Comparison of ENCODE assay signal across 16 cellular contexts in the genomic region with DNA sequence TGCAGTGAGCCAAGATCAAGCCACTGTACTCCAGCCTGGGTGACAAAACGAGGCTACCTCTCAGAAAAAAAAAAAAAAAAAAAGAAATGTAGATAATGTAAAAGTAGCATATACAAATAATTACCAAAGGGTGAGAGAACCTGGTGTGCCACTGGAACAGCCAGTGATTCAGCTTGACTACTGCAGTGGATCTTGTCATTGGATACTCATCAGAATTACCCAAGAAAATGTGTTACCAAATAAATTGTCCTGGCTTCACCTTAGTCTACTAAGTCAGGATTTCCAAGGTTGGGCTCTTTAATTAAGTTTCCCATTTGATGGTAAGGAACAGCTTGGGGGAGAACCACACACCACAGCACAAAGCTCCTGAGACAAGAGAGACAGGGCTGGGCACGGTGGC. TPM values are rescaled to one million over a fixed set of nuclear protein-coding genes. Genes with fewer than 3 reads are reported as not detected.
A peak's percentile ranks its signal among the peaks of the same experiment; 100 is the strongest.
DNase-seq lines count a peak whose midpoint lies in the region; FAIRE-seq and TF ChIP-seq lines count a peak whose summit lies in the region.
"Had no signal": no experiment of that assay in that cellular context is flagged by ENCODE, and none has a peak within 500 bp of the region (broad histone marks: within the 10 kb centered on the region; RNA-seq: fewer than 3 reads in every experiment).

No MANE protein-coding gene starts in this region.

- CTCF ChIA-PET in MCF 10A (lab: Yijun Ruan, JAX) = interaction anchor here (0.6 to 2.2 kb wide), 4 partner anchors 11 to 240 kb away, joined by 3 to 6 read pairs (median 4); partner anchors contain the start of gene TCTA
- CTCF ChIA-PET in activated CD4-positive, alpha-beta memory T cell treated with anti-CD3 and anti-CD28 coated beads for 36 hours (lab: Charles Lee) = interaction anchor here (0.7 to 2.1 kb wide), 3 partner anchors 11 to 148 kb away, joined by 3 to 10 read pairs (median 9); partner anchors contain the start of gene USP4

- DNase-seq in MCF 10A (ENCODE audit: unreplicated experiment) (no peak), breast epithelium (ENCODE audit: low spot score in 2 of 2) (no peak), glutamatergic neuron (no peak), type B pancreatic cell (ENCODE audit: extremely low spot score, unreplicated experiment) (no peak), small intestine (no peak), NCI-H446 (lab: John Stamatoyannopoulos, UW) (no peak), sigmoid colon (no peak)
- no peak for DNase-seq in activated CD4-positive, alpha-beta memory T cell treated with anti-CD3 and anti-CD28 coated beads for 36 hours
- DNase-seq: AML-193, erythroblast, kidney, NCI-H2171 treated with DMSO at 0.1 percent for 48 hours, upper lobe of left lung had no signal

- H3K36me3 Mint-ChIP-seq in MCF 10A (ENCODE audit: insufficient read depth, unreplicated experiment) (peaks cover 41% of the 10 kb centered on the region), glutamatergic neuron (ENCODE audit: unreplicated experiment) (peaks cover 4% of the 10 kb centered on the region), type B pancreatic cell (no peaks in the 10 kb centered on the region)
- H3K36me3 Mint-ChIP-seq in activated CD4-positive, alpha-beta memory T cell treated with anti-CD3 and anti-CD28 coated beads for 36 hours = peaks cover 2% of the 10 kb centered on the region

- intact Hi-C loops in MCF 10A (cut with micrococcal nuclease) (no loop called here), breast epithelium (cut with DNase I; ENCODE audit: low total_unique reads) (no loop called here), sigmoid colon (cut with DNase I) (loop anchor here (5.0 kb wide), 2 partner anchors 85 to 245 kb away; partner anchors contain the start of genes APEH and USP4)
- intact Hi-C loops in activated CD4-positive, alpha-beta memory T cell treated with anti-CD3 and anti-CD28 coated beads for 36 hours (cut with micrococcal nuclease) = no loop called here

- H3K27ac Mint-ChIP-seq in MCF 10A (ENCODE audit: low read depth, unreplicated experiment) (no peak overlapping the region), glutamatergic neuron (ENCODE audit: unreplicated experiment) (no peak overlapping the region), type B pancreatic cell (no peak overlapping the region)
- H3K27ac Mint-ChIP-seq in activated CD4-positive, alpha-beta memory T cell treated with anti-CD3 and anti-CD28 coated beads for 36 hours = no peak overlapping the region

- H3K36me3 ChIP-seq in breast epithelium = no peaks in the 10 kb centered on the region
- peaks cover 0 to 2% of the 10 kb centered on the region in 2 donors for H3K36me3 ChIP-seq in small intestine (ENCODE audit: control insufficient read depth in 2 of 2, insufficient read depth in 2 of 2, low read length in 2 of 2)
- H3K36me3 ChIP-seq in sigmoid colon = peaks cover 0 to 29% (median 10%) of the 10 kb centered on the region in 4 donors
- H3K36me3 ChIP-seq: cardiac muscle cell, SJSA1 had no signal

- H3K27me3 ChIP-seq in breast epithelium (no peaks in the 10 kb centered on the region), small intestine (ENCODE audit: control insufficient read depth in 2 of 2, insufficient read depth in 2 of 2, low read length in 2 of 2) (no peaks in the 10 kb centered on the region), sigmoid colon (no peaks in the 10 kb centered on the region)
- H3K27me3 ChIP-seq: cardiac muscle cell, SJSA1, upper lobe of left lung had no signal

- H3K27ac ChIP-seq in breast epithelium = no peak overlapping the region
- no peak overlapping the region for H3K27ac ChIP-seq in small intestine (ENCODE audit: low read depth in 1 of 2, low read length in 1 of 2)
- H3K27ac ChIP-seq in sigmoid colon = no peak overlapping the region
- H3K27ac ChIP-seq: cardiac muscle cell, SJSA1 had no signal

- BruUV-seq in MCF 10A (replicated peaks; lab: Mats Ljungman, UMichigan) = no TSS peak

- WGBS in small intestine, 3 donors = 87 to 98% (median 93%) methylated on average over 2 of the region's 2 CpGs
- WGBS in sigmoid colon, 2 donors = 83 to 88% methylated on average over 2 of the region's 2 CpGs

- H3K27me3 Mint-ChIP-seq in MCF 10A (ENCODE audit: insufficient read depth, unreplicated experiment) = no peaks in the 10 kb centered on the region
- no peaks in the 10 kb centered on the region for H3K27me3 Mint-ChIP-seq in activated CD4-positive, alpha-beta memory T cell treated with anti-CD3 and anti-CD28 coated beads for 36 hours
- H3K27me3 Mint-ChIP-seq in glutamatergic neuron (ENCODE audit: unreplicated experiment) = peaks cover 5% of the 10 kb centered on the region
- H3K27me3 Mint-ChIP-seq in type B pancreatic cell = no peaks in the 10 kb centered on the region

- POLR2A ChIA-PET in MCF 10A (lab: Yijun Ruan, JAX) = interaction anchor here (0.6 to 2.6 kb wide), 4 partner anchors 11 to 1340 kb away, joined by 3 to 34 read pairs (median 6); partner anchors contain the start of genes RHOA and TCTA
- POLR2A ChIA-PET in activated CD4-positive, alpha-beta memory T cell treated with anti-CD3 and anti-CD28 coated beads for 36 hours (lab: Charles Lee) = interaction anchor here (1.3 to 2.7 kb wide), 3 partner anchors 8 to 42 kb away, joined by 7 to 11 read pairs (median 7); partner anchors contain the start of gene DAG1

- H3K4me1 Mint-ChIP-seq in MCF 10A (ENCODE audit: insufficient read depth, unreplicated experiment) (peaks cover 5% of the 10 kb centered on the region), glutamatergic neuron (ENCODE audit: low read depth, unreplicated experiment) (peaks cover 4% of the 10 kb centered on the region), type B pancreatic cell (ENCODE audit: unreplicated experiment) (peaks cover 10% of the 10 kb centered on the region)
- H3K4me1 Mint-ChIP-seq in activated CD4-positive, alpha-beta memory T cell treated with anti-CD3 and anti-CD28 coated beads for 36 hours (ENCODE audit: low read depth) = peaks cover 14% of the 10 kb centered on the region

- no peaks in the 10 kb centered on the region for H3K9me3 ChIP-seq in breast epithelium
- H3K9me3 ChIP-seq in small intestine (ENCODE audit: control insufficient read depth, low read depth) = no peaks in the 10 kb centered on the region
- H3K9me3 ChIP-seq in sigmoid colon = no peaks in the 10 kb centered on the region
- H3K9me3 ChIP-seq: SJSA1, upper lobe of left lung had no signal

- H3K9me3 Mint-ChIP-seq in MCF 10A (ENCODE audit: unreplicated experiment) (no peaks in the 10 kb centered on the region), glutamatergic neuron (ENCODE audit: unreplicated experiment) (peaks cover 4% of the 10 kb centered on the region), type B pancreatic cell (no peaks in the 10 kb centered on the region)
- no peaks in the 10 kb centered on the region for H3K9me3 Mint-ChIP-seq in activated CD4-positive, alpha-beta memory T cell treated with anti-CD3 and anti-CD28 coated beads for 36 hours

- H3K4me3 Mint-ChIP-seq in MCF 10A (ENCODE audit: unreplicated experiment) (peak overlapping the region; percentile 89), glutamatergic neuron (ENCODE audit: unreplicated experiment) (peak overlapping the region; percentile 98), type B pancreatic cell (peak overlapping the region; percentile 92)
- H3K4me3 Mint-ChIP-seq in activated CD4-positive, alpha-beta memory T cell treated with anti-CD3 and anti-CD28 coated beads for 36 hours = peak overlapping the region; percentile 77

- no peak for FAIRE-seq in small intestine (lab: Jason Lieb, UNC)
- FAIRE-seq: GM12892, kidney had no signal

- H3K4me3 ChIP-seq in breast epithelium (no peak overlapping the region), small intestine (ENCODE audit: low read depth in 1 of 2, low read length in 2 of 2) (no peak overlapping the region), sigmoid colon (no peak overlapping the region)
- H3K4me3 ChIP-seq: SJSA1 had no signal

- TF ChIP-seq CTCF in MCF 10A (IDR thresholded peaks at IDR 0.05; ENCODE audit: unreplicated experiment) (no peak), breast epithelium (IDR thresholded peaks at IDR 0.05) (no peak), glutamatergic neuron (IDR thresholded peaks at IDR 0.05; ENCODE audit: partially characterized antibody, unreplicated experiment) (no peak), type B pancreatic cell (conservative IDR thresholded peaks at IDR 0.05) (no peak), sigmoid colon (IDR thresholded peaks at IDR 0.05) (no peak)

- no peak for TF ChIP-seq EP300 in sigmoid colon (IDR thresholded peaks at IDR 0.05)

- TF ChIP-seq POLR2A in breast epithelium (IDR thresholded peaks at IDR 0.05) = no peak
- no peak for TF ChIP-seq POLR2A in sigmoid colon (IDR thresholded peaks at IDR 0.05)

- H3K4me1 ChIP-seq in breast epithelium (no peaks in the 10 kb centered on the region), small intestine (ENCODE audit: control insufficient read depth in 2 of 2, insufficient read depth in 1 of 2, low read depth in 1 of 2, low read length in 1 of 2) (no peaks in the 10 kb centered on the region), sigmoid colon (peaks cover 0 to 18% (median 11%) of the 10 kb centered on the region in 4 donors)

RNA-seq across cellular contexts. Expression of gene NICN1, which starts 1.5 kb away (rescaled TPM):
- total RNA-seq in MCF 10A (2022) (9.7 and 19.5 TPM in 2 replicates), breast epithelium (10 to 100 TPM in 1 of 3 donors, 1 to 10 TPM in 2; 4.5 to 14.0 (median 5.2) TPM), glutamatergic neuron (ENCODE audit: unreplicated experiment) (38.7 TPM), type B pancreatic cell (ENCODE audit: low replicate concordance) (16.2 and 27.1 TPM in 2 replicates), sigmoid colon (1 to 10 TPM; 2.5 to 9.7 (median 4.5) TPM)
- 10 to 100 TPM; 12.0 to 12.8 TPM for total RNA-seq in activated CD4-positive, alpha-beta memory T cell treated with anti-CD3 and anti-CD28 coated beads for 36 hours
- polyA plus RNA-seq in small intestine (1 to 10 TPM; 2.2 to 8.5 (median 2.2) TPM), sigmoid colon (10 to 100 TPM in 1 of 3 donors, 1 to 10 TPM in 2; 3.6 to 11.6 (median 5.1) TPM)

RNA-seq across cellular contexts. Expression of gene AMT, which starts 5.3 kb away (rescaled TPM):
- total RNA-seq in MCF 10A (2022) = 3.7 and 4.9 TPM in 2 replicates
- 1 to 10 TPM; 2.7 to 8.3 (median 3.6) TPM for total RNA-seq in breast epithelium
- 1 to 10 TPM; 2.4 to 2.6 TPM for total RNA-seq in activated CD4-positive, alpha-beta memory T cell treated with anti-CD3 and anti-CD28 coated beads for 36 hours
- 12.4 TPM for total RNA-seq in glutamatergic neuron (ENCODE audit: unreplicated experiment)
- total RNA-seq in type B pancreatic cell (ENCODE audit: low replicate concordance) = 12.5 and 21.6 TPM in 2 replicates
- 10 to 100 TPM; 15.4 to 34.9 (median 20.0) TPM for polyA plus RNA-seq in small intestine
- 10 to 100 TPM in 1 of 4 donors, 1 to 10 TPM in 3; 3.1 to 16.1 (median 4.6) TPM for total RNA-seq in sigmoid colon
- polyA plus RNA-seq in sigmoid colon = 10 to 100 TPM; 11.5 to 12.0 (median 11.8) TPM

RNA-seq across cellular contexts. Expression of gene TCTA, which starts 15.4 kb away (rescaled TPM):
- 14.0 and 17.2 TPM in 2 replicates for total RNA-seq in MCF 10A (2022)
- total RNA-seq in breast epithelium = 10 to 100 TPM; 22.6 to 29.0 (median 25.9) TPM
- 10 to 100 TPM in 1 of 2 experiments, 1 to 10 TPM in 1; 9.5 to 10.9 TPM for total RNA-seq in activated CD4-positive, alpha-beta memory T cell treated with anti-CD3 and anti-CD28 coated beads for 36 hours
- 27.7 TPM for total RNA-seq in glutamatergic neuron (ENCODE audit: unreplicated experiment)
- total RNA-seq in type B pancreatic cell (ENCODE audit: low replicate concordance) = 25.0 and 31.4 TPM in 2 replicates
- 10 to 100 TPM; 31.1 to 41.8 (median 33.3) TPM for polyA plus RNA-seq in small intestine
- total RNA-seq in sigmoid colon = 10 to 100 TPM; 15.1 to 25.0 (median 16.5) TPM
- polyA plus RNA-seq in sigmoid colon = 10 to 100 TPM; 35.1 to 47.6 (median 40.2) TPM

RNA-seq across cellular contexts. Expression of gene RHOA, which starts 15.8 kb away (rescaled TPM):
- total RNA-seq in MCF 10A (2022) (273 and 298 TPM in 2 replicates), breast epithelium (100 to 1,000 TPM; 314 to 686 (median 317) TPM), glutamatergic neuron (ENCODE audit: unreplicated experiment) (262 TPM), type B pancreatic cell (ENCODE audit: low replicate concordance) (300 and 325 TPM in 2 replicates), sigmoid colon (100 to 1,000 TPM; 369 to 440 (median 416) TPM)
- 100 to 1,000 TPM; 497 to 514 TPM for total RNA-seq in activated CD4-positive, alpha-beta memory T cell treated with anti-CD3 and anti-CD28 coated beads for 36 hours
- polyA plus RNA-seq in small intestine (100 to 1,000 TPM; 357 to 371 (median 368) TPM), sigmoid colon (100 to 1,000 TPM; 384 to 516 (median 451) TPM)

RNA-seq across cellular contexts. Expression of gene DAG1, which starts 42.5 kb away (rescaled TPM):
- total RNA-seq in MCF 10A (2022) (40.3 and 49.9 TPM in 2 replicates), breast epithelium (10 to 100 TPM; 37.1 to 56.6 (median 44.6) TPM), glutamatergic neuron (ENCODE audit: unreplicated experiment) (46.8 TPM), type B pancreatic cell (ENCODE audit: low replicate concordance) (84.3 and 126 TPM in 2 replicates), sigmoid colon (10 to 100 TPM; 42.8 to 73.4 (median 66.5) TPM)
- 1 to 10 TPM; 9.4 to 9.6 TPM for total RNA-seq in activated CD4-positive, alpha-beta memory T cell treated with anti-CD3 and anti-CD28 coated beads for 36 hours
- polyA plus RNA-seq in small intestine (10 to 100 TPM in 1 of 3 donors, 1 to 10 TPM in 2; 3.8 to 42.6 (median 5.7) TPM), sigmoid colon (10 to 100 TPM in 1 of 3 donors, 1 to 10 TPM in 2; 4.2 to 42.7 (median 7.4) TPM)
